Comparison of ENCODE assay signal across 7 cellular contexts in the genomic region with DNA sequence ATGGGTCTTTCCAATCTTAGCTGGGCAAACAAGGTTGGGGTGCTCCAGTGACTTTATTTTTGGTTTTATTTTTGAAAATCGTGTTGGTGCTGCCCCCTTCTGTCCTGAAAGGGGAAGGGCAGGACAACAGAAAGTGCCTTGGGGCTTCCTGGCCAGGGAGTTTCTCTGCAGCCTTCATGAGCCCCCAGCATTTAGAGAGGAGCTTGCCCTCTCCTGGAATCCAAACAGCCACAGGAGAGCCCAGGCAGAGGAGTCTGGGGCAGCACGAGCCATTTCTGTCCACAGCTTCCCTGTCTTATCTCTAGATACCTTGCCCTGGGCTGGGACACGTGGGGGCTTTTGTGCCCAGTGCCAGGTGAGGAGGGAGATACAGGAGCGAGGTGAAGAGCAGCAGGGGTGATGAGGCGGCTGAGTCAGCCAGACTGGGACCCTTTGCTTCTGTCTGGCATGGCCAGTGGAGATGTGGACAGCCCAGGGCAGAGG. TPM values are rescaled to one million over a fixed set of nuclear protein-coding genes. Genes with fewer than 3 reads are reported as not detected.
A peak's percentile ranks its signal among the peaks of the same experiment; 100 is the strongest.
DNase-seq lines count a peak whose midpoint lies in the region; ATAC-seq and TF ChIP-seq lines count a peak whose summit lies in the region.

No MANE protein-coding gene starts in this region.

- peaks cover 18% of the 10 kb centered on the region for H3K4me1 Mint-ChIP-seq in T-helper 17 cell
- H3K4me1 Mint-ChIP-seq in mesothelial cell of epicardium, result peaks cover 13% of the 10 kb centered on the region

- peaks cover 5% of the 10 kb centered on the region for H3K36me3 Mint-ChIP-seq in T-helper 17 cell (ENCODE audit: low read depth)
- H3K36me3 Mint-ChIP-seq in mesothelial cell of epicardium, result peaks cover 14% of the 10 kb centered on the region

- H3K27ac Mint-ChIP-seq in T-helper 17 cell, result no peak overlapping the region
- H3K27ac Mint-ChIP-seq in mesothelial cell of epicardium, result no peak overlapping the region

- H3K9me3 ChIP-seq in T-helper 17 cell (ENCODE audit: control insufficient read depth, low read length, poor library complexity, severe bottlenecking), result no peaks in the 10 kb centered on the region

- TF ChIP-seq CTCF in mesothelial cell of epicardium (IDR thresholded peaks at IDR 0.05; ENCODE audit: unreplicated experiment), result peak; percentile 90

- ATAC-seq in T-helper 17 cell, result peak; percentile 55
- ATAC-seq in GM21515 (IDR thresholded peaks at IDR 0.05; ENCODE audit: unreplicated experiment), result no peak
- ATAC-seq in GM18498 (IDR thresholded peaks at IDR 0.05; ENCODE audit: unreplicated experiment), result no peak

- H3K27me3 Mint-ChIP-seq in T-helper 17 cell (no peaks in the 10 kb centered on the region), mesothelial cell of epicardium (ENCODE audit: low read depth) (no peaks in the 10 kb centered on the region)

- DNase-seq in ELF-1 (ENCODE audit: low read depth, low spot score), result peak; percentile 80
- peak; percentile 12 for DNase-seq in KG1 (lab: John Stamatoyannopoulos, UW)
- DNase-seq in T-helper 17 cell, result peak in 2 of 3 donors; percentile 20 to 29
- DNase-seq in dedifferentiated amniotic fluid mesenchymal stem cell (ENCODE audit: extremely low spot score), result peak; percentile 26
- DNase-seq in mesothelial cell of epicardium (ENCODE audit: low spot score in 2 of 2, unreplicated experiment in 2 of 2), result no peak

- H3K4me3 Mint-ChIP-seq in T-helper 17 cell (no peak overlapping the region), mesothelial cell of epicardium (no peak overlapping the region)

- H3K9me3 Mint-ChIP-seq in mesothelial cell of epicardium, result no peaks in the 10 kb centered on the region

RNA-seq across cellular contexts. Expression of a gene that starts 4.4 kb away (rescaled TPM):
- total RNA-seq in T-helper 17 cell (10 to 100 TPM; 21.4 to 27.2 TPM), mesothelial cell of epicardium (50.6 to 59.2 TPM (median 58.5 TPM) in 3 replicates)

RNA-seq across cellular contexts. Expression of a gene that starts 15.3 kb away (rescaled TPM):
- total RNA-seq in T-helper 17 cell (not detected), mesothelial cell of epicardium (2.1 to 2.5 TPM (median 2.3 TPM) in 3 replicates)

RNA-seq across cellular contexts. Expression of a gene that starts 16.7 kb away (rescaled TPM):
- total RNA-seq in T-helper 17 cell (10 to 100 TPM; 45.8 to 62.6 TPM), mesothelial cell of epicardium (79.1 to 81.3 TPM (median 81.1 TPM) in 3 replicates)

RNA-seq across cellular contexts. Expression of a gene that starts 21.2 kb away (rescaled TPM):
- total RNA-seq in T-helper 17 cell (1 to 10 TPM; 3.4 to 7.2 TPM), mesothelial cell of epicardium (41.5 to 45.9 TPM (median 45.1 TPM) in 3 replicates)

RNA-seq across cellular contexts. Expression of a gene that starts 52.9 kb away (rescaled TPM):
- total RNA-seq in T-helper 17 cell (1 to 10 TPM; 2.9 to 3.0 TPM), mesothelial cell of epicardium (46.1 to 47.3 TPM (median 46.7 TPM) in 3 replicates)

Comparison
In these comparisons a context has a peak if more than half of its experiments do, and no peak if none do; other contexts are left out.
1. DNase-seq: peak in ELF-1 (single experiment), KG1 (single experiment), T-helper 17 cell (2 of 3) and dedifferentiated amniotic fluid mesenchymal stem cell (single experiment); none in mesothelial cell of epicardium (0 of 2).